Comparison of ENCODE assay signal across 9 cellular contexts in genomic region chr1:114152211-114153050, GRCh38. TPM values are rescaled to one million over a fixed set of nuclear protein-coding genes. Genes with fewer than 3 reads are reported as not detected.
DNase-seq lines count a peak whose midpoint lies in the region.
"Had no signal": no experiment of that assay in that cellular context is flagged by ENCODE, and none has a peak within 500 bp of the region (broad histone marks: within the 10 kb centered on the region; RNA-seq: fewer than 3 reads in every experiment).

No MANE protein-coding gene starts in this region.

- peak; percentile 40 for DNase-seq in EL
- peak; percentile 29 for DNase-seq in NCI-H510A (lab: John Stamatoyannopoulos, UW)
- peak; percentile 73 for DNase-seq in ecto neural progenitor cell (ENCODE audit: low spot score)
- DNase-seq in lung microvascular endothelial cell (ENCODE audit: low read depth in 2 of 2): peak; percentile 19 to 36
- peak; percentile 45 for DNase-seq in ureter (ENCODE audit: low spot score)
- no peak for DNase-seq in hippocampal formation (lab: John Stamatoyannopoulos, UW)
- DNase-seq in KG1 (lab: John Stamatoyannopoulos, UW): no peak
- DNase-seq in NAMALWA (ENCODE audit: low spot score): no peak

RNA-seq across cellular contexts. Expression of gene SYT6, which starts 1.2 kb away (rescaled TPM):
- total RNA-seq in lung microvascular endothelial cell: not detected in 2 replicates
- 0.47 TPM for total RNA-seq in ureter
- total RNA-seq: epithelial cell of proximal tubule had no signal

Comparison
In these comparisons a context has a peak if more than half of its experiments do, and no peak if none do; other contexts are left out.
1. DNase-seq: peak in EL (single experiment), NCI-H510A (single experiment), ecto neural progenitor cell (single experiment), lung microvascular endothelial cell (2 of 2) and ureter (single experiment); none in hippocampal formation (0 of 2), KG1 (single experiment) and NAMALWA (single experiment).